Comparison of ENCODE assay signal across 8 cellular contexts in genomic region chr10:72310241-72310633, GRCh38. TPM values are rescaled to one million over a fixed set of nuclear protein-coding genes. Genes with fewer than 3 reads are reported as not detected.
DNase-seq lines count a peak whose midpoint lies in the region; ATAC-seq and TF ChIP-seq lines count a peak whose summit lies in the region.

No MANE protein-coding gene starts in this region.

- no peak for TF ChIP-seq CTCF in testis (IDR thresholded peaks at IDR 0.05)

- no peak for TF ChIP-seq POLR2A in testis (IDR thresholded peaks at IDR 0.05)

- no peaks in the 10 kb centered on the region for H3K27me3 ChIP-seq in testis

- H3K36me3 ChIP-seq in testis (ENCODE audit: low read depth, missing control alignments): no peaks in the 10 kb centered on the region

- no peaks in the 10 kb centered on the region for H3K9me3 ChIP-seq in testis

- no peaks in the 10 kb centered on the region for H3K9me3 Mint-ChIP-seq in activated T-cell treated with anti-CD3 and anti-CD28 coated beads, Interleukin-2, amount 50 U/mL, for 24 hours
- no peaks in the 10 kb centered on the region for H3K9me3 Mint-ChIP-seq in activated naive CD8-positive, alpha-beta T cell treated with anti-CD3 and anti-CD28 coated beads, Interleukin-2, amount 10 ng/mL, durations not matched to agents 7 days and 5 days

- intact Hi-C loops in testis (cut with DNase I; ENCODE audit: low total_unique reads): no loop called here

- no peak for DNase-seq in activated T-cell treated with anti-CD3 and anti-CD28 coated beads, Interleukin-2, amount 50 U/mL, for 24 hours
- no peak for DNase-seq in activated T-cell treated with anti-CD3 and anti-CD28 coated beads, Interleukin-2, amount 50 U/mL, for 1 hour
- no peak for DNase-seq in activated naive CD8-positive, alpha-beta T cell treated with anti-CD3 and anti-CD28 coated beads, Interleukin-2, amount 10 ng/mL, durations not matched to agents 7 days and 5 days
- DNase-seq in islet precursor cell (peak; percentile 89), testis (no peak)

- H3K36me3 Mint-ChIP-seq in activated T-cell treated with anti-CD3 and anti-CD28 coated beads, Interleukin-2, amount 50 U/mL, for 24 hours (ENCODE audit: low read depth): no peaks in the 10 kb centered on the region
- H3K36me3 Mint-ChIP-seq in activated naive CD8-positive, alpha-beta T cell treated with anti-CD3 and anti-CD28 coated beads, Interleukin-2, amount 10 ng/mL, durations not matched to agents 7 days and 5 days: no peaks in the 10 kb centered on the region

- H3K4me1 ChIP-seq in testis: peaks cover 43% of the 10 kb centered on the region

- peak overlapping the region; percentile 75 to 77 for H3K27ac ChIP-seq in testis

- WGBS in testis, 2 donors: 64% methylated on average over 11 of the region's 11 CpGs

- H3K4me1 Mint-ChIP-seq in activated T-cell treated with anti-CD3 and anti-CD28 coated beads, Interleukin-2, amount 50 U/mL, for 24 hours (ENCODE audit: low read depth): peaks cover 68% of the 10 kb centered on the region
- H3K4me1 Mint-ChIP-seq in activated naive CD8-positive, alpha-beta T cell treated with anti-CD3 and anti-CD28 coated beads, Interleukin-2, amount 10 ng/mL, durations not matched to agents 7 days and 5 days: peaks cover 50% of the 10 kb centered on the region

- POLR2A ChIA-PET in activated naive CD8-positive, alpha-beta T cell treated with anti-CD3 and anti-CD28 coated beads, Interleukin-2, amount 10 ng/mL, durations not matched to agents 7 days and 5 days (lab: Charles Lee): interaction anchor here (32.2 to 53.3 kb wide), 2 partner anchors 12 to 13 kb away, joined by 1812 read pairs; partner anchors contain the start of gene DDIT4

- no peak overlapping the region for H3K4me3 ChIP-seq in testis

- no peaks in the 10 kb centered on the region for H3K27me3 Mint-ChIP-seq in activated T-cell treated with anti-CD3 and anti-CD28 coated beads, Interleukin-2, amount 50 U/mL, for 24 hours
- no peaks in the 10 kb centered on the region for H3K27me3 Mint-ChIP-seq in activated naive CD8-positive, alpha-beta T cell treated with anti-CD3 and anti-CD28 coated beads, Interleukin-2, amount 10 ng/mL, durations not matched to agents 7 days and 5 days

- peak overlapping the region; percentile 91 for H3K27ac Mint-ChIP-seq in activated T-cell treated with anti-CD3 and anti-CD28 coated beads, Interleukin-2, amount 50 U/mL, for 24 hours
- H3K27ac Mint-ChIP-seq in activated naive CD8-positive, alpha-beta T cell treated with anti-CD3 and anti-CD28 coated beads, Interleukin-2, amount 10 ng/mL, durations not matched to agents 7 days and 5 days: peak overlapping the region; percentile 35

- no peak overlapping the region for H3K4me3 Mint-ChIP-seq in activated T-cell treated with anti-CD3 and anti-CD28 coated beads, Interleukin-2, amount 50 U/mL, for 24 hours
- no peak overlapping the region for H3K4me3 Mint-ChIP-seq in activated naive CD8-positive, alpha-beta T cell treated with anti-CD3 and anti-CD28 coated beads, Interleukin-2, amount 10 ng/mL, durations not matched to agents 7 days and 5 days

- ATAC-seq in activated naive CD8-positive, alpha-beta T cell treated with anti-CD3 and anti-CD28 coated beads, Interleukin-2, amount 10 ng/mL, durations not matched to agents 7 days and 5 days (ENCODE audit: low read depth): no peak
- no peak for ATAC-seq in HG03175 (IDR thresholded peaks at IDR 0.05; ENCODE audit: unreplicated experiment)
- ATAC-seq in GM19397 (IDR thresholded peaks at IDR 0.05; ENCODE audit: unreplicated experiment): no peak
- ATAC-seq in GM19463 (IDR thresholded peaks at IDR 0.05; ENCODE audit: unreplicated experiment): no peak

RNA-seq across cellular contexts. Expression of gene DDIT4, which starts 36.5 kb away (rescaled TPM):
- 100 to 1,000 TPM; 150 to 159 TPM for total RNA-seq in activated naive CD8-positive, alpha-beta T cell treated with anti-CD3 and anti-CD28 coated beads, Interleukin-2, amount 10 ng/mL, durations not matched to agents 7 days and 5 days
- total RNA-seq in testis: 10 to 100 TPM; 69.6 to 94.3 TPM
- polyA plus RNA-seq in testis (ENCODE audit: insufficient read depth, low read depth, low replicate concordance): 46.6 TPM

RNA-seq across cellular contexts. Expression of gene DNAJB12, which starts 44.5 kb away (rescaled TPM):
- 10 to 100 TPM; 24.3 to 26.5 TPM for total RNA-seq in activated naive CD8-positive, alpha-beta T cell treated with anti-CD3 and anti-CD28 coated beads, Interleukin-2, amount 10 ng/mL, durations not matched to agents 7 days and 5 days
- total RNA-seq in testis: 10 to 100 TPM; 50.3 to 57.6 TPM
- 52.4 TPM for polyA plus RNA-seq in testis (ENCODE audit: insufficient read depth, low read depth, low replicate concordance)
